In genomic region chr3:47380601-47381316, GRCh38 we compare ENCODE assay signal across 1 cellular context.
TF ChIP-seq lines count a peak whose summit lies in the region.

PTPN23 (plus strand) TSS chr3:47381021; CDS start chr3:47381097, 76 bp downstream.

TF ChIP-seq in HepG2, 621 proteins besides CTCF, POLR2A, EP300 and RAD21 (continued from another document and continues in another):
- TF ChIP-seq ZBED4 (CRISPR knock-in tag; IDR thresholded peaks at IDR 0.05; ENCODE audit: borderline replicate concordance) = peak; percentile 26
- no peak for TF ChIP-seq RFX5 (IDR thresholded peaks at IDR 0.05; ENCODE audit: low read depth, low read length)
- TF ChIP-seq ZNF20 (CRISPR knock-in tag; IDR thresholded peaks at IDR 0.05) = no peak
- TF ChIP-seq, protein P1, sequence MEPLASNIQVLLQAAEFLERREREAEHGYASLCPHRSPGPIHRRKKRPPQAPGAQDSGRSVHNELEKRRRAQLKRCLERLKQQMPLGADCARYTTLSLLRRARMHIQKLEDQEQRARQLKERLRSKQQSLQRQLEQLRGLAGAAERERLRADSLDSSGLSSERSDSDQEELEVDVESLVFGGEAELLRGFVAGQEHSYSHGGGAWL (CRISPR knock-in tag; IDR thresholded peaks at IDR 0.05) = peak; percentile 36; the same call in 1 of the 2 replicates
- TF ChIP-seq SMAD3 (CRISPR knock-in tag; IDR thresholded peaks at IDR 0.05) = no peak
- no peak for TF ChIP-seq FLYWCH1 (CRISPR knock-in tag; IDR thresholded peaks at IDR 0.05)
- TF ChIP-seq, protein P2, sequence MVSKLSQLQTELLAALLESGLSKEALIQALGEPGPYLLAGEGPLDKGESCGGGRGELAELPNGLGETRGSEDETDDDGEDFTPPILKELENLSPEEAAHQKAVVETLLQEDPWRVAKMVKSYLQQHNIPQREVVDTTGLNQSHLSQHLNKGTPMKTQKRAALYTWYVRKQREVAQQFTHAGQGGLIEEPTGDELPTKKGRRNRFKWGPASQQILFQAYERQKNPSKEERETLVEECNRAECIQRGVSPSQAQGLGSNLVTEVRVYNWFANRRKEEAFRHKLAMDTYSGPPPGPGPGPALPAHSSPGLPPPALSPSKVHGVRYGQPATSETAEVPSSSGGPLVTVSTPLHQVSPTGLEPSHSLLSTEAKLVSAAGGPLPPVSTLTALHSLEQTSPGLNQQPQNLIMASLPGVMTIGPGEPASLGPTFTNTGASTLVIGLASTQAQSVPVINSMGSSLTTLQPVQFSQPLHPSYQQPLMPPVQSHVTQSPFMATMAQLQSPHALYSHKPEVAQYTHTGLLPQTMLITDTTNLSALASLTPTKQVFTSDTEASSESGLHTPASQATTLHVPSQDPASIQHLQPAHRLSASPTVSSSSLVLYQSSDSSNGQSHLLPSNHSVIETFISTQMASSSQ (IDR thresholded peaks at IDR 0.05; ENCODE audit: low read depth) = no peak
- TF ChIP-seq, protein P2 (CRISPR knock-in tag; IDR thresholded peaks at IDR 0.05; ENCODE audit: borderline replicate concordance) = peak; percentile 64; the same call in 1 of the 2 replicates
- TF ChIP-seq PHF8 (CRISPR knock-in tag; IDR thresholded peaks at IDR 0.05) = peak; percentile 85
- TF ChIP-seq, protein P3, sequence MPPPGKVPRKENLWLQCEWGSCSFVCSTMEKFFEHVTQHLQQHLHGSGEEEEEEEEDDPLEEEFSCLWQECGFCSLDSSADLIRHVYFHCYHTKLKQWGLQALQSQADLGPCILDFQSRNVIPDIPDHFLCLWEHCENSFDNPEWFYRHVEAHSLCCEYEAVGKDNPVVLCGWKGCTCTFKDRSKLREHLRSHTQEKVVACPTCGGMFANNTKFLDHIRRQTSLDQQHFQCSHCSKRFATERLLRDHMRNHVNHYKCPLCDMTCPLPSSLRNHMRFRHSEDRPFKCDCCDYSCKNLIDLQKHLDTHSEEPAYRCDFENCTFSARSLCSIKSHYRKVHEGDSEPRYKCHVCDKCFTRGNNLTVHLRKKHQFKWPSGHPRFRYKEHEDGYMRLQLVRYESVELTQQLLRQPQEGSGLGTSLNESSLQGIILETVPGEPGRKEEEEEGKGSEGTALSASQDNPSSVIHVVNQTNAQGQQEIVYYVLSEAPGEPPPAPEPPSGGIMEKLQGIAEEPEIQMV (CRISPR knock-in tag; IDR thresholded peaks at IDR 0.05; ENCODE audit: low read depth) = peak; percentile 26; the same call in 1 of the 2 replicates
- peak; percentile 48 for TF ChIP-seq RARA (CRISPR knock-in tag; IDR thresholded peaks at IDR 0.05)
- peak; percentile 94 for TF ChIP-seq TEAD3 (CRISPR knock-in tag; optimal IDR thresholded peaks at IDR 0.05; ENCODE audit: borderline replicate concordance)
- TF ChIP-seq ZNF550 (CRISPR knock-in tag; IDR thresholded peaks at IDR 0.05; ENCODE audit: borderline replicate concordance) = peak; percentile 39; the same call in 1 of the 2 replicates
- TF ChIP-seq SP5 (CRISPR knock-in tag; IDR thresholded peaks at IDR 0.05; ENCODE audit: borderline replicate concordance, low read depth) = peak; percentile 74
- TF ChIP-seq ZMYM4 (CRISPR knock-in tag; IDR thresholded peaks at IDR 0.05) = peak; percentile 73
- TF ChIP-seq ZNF841 (CRISPR knock-in tag; IDR thresholded peaks at IDR 0.05; ENCODE audit: borderline replicate concordance) = no peak
- TF ChIP-seq ZNF781 (CRISPR knock-in tag; IDR thresholded peaks at IDR 0.05; ENCODE audit: borderline replicate concordance, not compliant biosample characterization) = peak; percentile 15
- TF ChIP-seq JUND (CRISPR knock-in tag; IDR thresholded peaks at IDR 0.05) = no peak
- TF ChIP-seq ZNF75D (CRISPR knock-in tag; IDR thresholded peaks at IDR 0.05; ENCODE audit: borderline replicate concordance) = no peak
- peak; percentile 92 for TF ChIP-seq ZNF143 (CRISPR knock-in tag; IDR thresholded peaks at IDR 0.05)
- TF ChIP-seq IRF9 (CRISPR knock-in tag; IDR thresholded peaks at IDR 0.05; ENCODE audit: borderline replicate concordance) = peak; percentile 87
- peak; percentile 87; the same call in 1 of the 2 replicates for TF ChIP-seq MYNN (CRISPR knock-in tag; IDR thresholded peaks at IDR 0.05; ENCODE audit: low read depth)
- no peak for TF ChIP-seq ZNF597 (CRISPR knock-in tag; IDR thresholded peaks at IDR 0.05)
- no peak for TF ChIP-seq HNRNPH1 (optimal IDR thresholded peaks at IDR 0.05; ENCODE audit: low read depth, low read length)
- TF ChIP-seq ADNP (CRISPR knock-in tag; IDR thresholded peaks at IDR 0.05) = no peak
- no peak for TF ChIP-seq ZBTB44 (CRISPR knock-in tag; IDR thresholded peaks at IDR 0.05)
- TF ChIP-seq ZHX1 (CRISPR knock-in tag; IDR thresholded peaks at IDR 0.05; ENCODE audit: low read depth) = no peak; the same call in 1 of the 2 replicates
- TF ChIP-seq ESRRA (CRISPR knock-in tag; IDR thresholded peaks at IDR 0.05; ENCODE audit: low read depth) = peak; percentile 71
- TF ChIP-seq, protein P4, sequence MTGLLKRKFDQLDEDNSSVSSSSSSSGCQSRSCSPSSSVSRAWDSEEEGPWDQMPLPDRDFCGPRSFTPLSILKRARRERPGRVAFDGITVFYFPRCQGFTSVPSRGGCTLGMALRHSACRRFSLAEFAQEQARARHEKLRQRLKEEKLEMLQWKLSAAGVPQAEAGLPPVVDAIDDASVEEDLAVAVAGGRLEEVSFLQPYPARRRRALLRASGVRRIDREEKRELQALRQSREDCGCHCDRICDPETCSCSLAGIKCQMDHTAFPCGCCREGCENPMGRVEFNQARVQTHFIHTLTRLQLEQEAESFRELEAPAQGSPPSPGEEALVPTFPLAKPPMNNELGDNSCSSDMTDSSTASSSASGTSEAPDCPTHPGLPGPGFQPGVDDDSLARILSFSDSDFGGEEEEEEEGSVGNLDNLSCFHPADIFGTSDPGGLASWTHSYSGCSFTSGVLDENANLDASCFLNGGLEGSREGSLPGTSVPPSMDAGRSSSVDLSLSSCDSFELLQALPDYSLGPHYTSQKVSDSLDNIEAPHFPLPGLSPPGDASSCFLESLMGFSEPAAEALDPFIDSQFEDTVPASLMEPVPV (CRISPR knock-in tag; IDR thresholded peaks at IDR 0.05) = peak; percentile 61; the same call in 1 of the 2 replicates
- TF ChIP-seq BRF2 (CRISPR knock-in tag; IDR thresholded peaks at IDR 0.05) = peak; percentile 52; the same call in 1 of the 2 replicates
- 0 out of 2 replicates have a peak, but pooled peaks have one; percentile 58 for TF ChIP-seq ZNF34 (CRISPR knock-in tag; IDR thresholded peaks at IDR 0.05; ENCODE audit: borderline replicate concordance)
